ENCODE assay signal across 8 cellular contexts in the genomic region with DNA sequence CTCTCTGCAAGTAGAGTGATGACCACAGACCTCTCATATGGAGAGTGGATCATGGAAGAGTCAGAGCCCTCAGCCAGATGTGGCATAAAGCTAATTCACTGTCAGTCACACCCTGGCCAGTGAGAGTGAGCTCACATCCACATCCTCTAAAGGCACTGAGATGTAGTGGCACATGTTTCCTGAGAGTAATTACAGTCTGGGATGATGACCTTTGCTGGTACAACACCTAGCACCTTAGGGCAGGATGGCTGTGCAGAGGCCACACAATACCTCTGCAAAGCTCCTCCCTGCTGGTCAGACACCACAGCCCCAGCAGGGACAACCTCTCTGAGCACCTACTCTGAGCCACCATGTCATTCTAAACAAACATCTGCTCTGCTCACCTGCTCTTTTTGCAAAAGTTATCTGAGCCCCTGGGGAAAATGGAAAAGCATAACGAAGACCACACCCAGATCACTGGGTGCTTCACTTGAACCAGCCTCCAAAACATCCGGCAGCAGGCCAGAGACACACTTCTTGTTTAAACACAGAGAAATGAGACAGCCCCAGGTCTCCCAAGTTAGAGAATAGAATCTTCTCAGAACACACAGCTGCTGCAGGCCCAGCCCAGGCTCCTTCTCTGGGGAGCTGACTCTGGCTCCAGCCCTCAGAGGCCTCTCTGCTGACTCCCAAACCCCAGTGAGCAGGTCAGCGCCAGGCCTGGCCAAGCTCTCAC. TPM values are rescaled to one million over a fixed set of nuclear protein-coding genes. Genes with fewer than 3 reads are reported as not detected.
A peak's percentile ranks its signal among the peaks of the same experiment; 100 is the strongest.
DNase-seq lines count a peak whose midpoint lies in the region; ATAC-seq, FAIRE-seq and TF ChIP-seq lines count a peak whose summit lies in the region.

No MANE protein-coding gene starts in this region.

- no peaks in the 10 kb centered on the region for H3K36me3 Mint-ChIP-seq in activated CD4-positive, alpha-beta memory T cell treated with anti-CD3 and anti-CD28 coated beads for 36 hours
- no peaks in the 10 kb centered on the region for H3K36me3 Mint-ChIP-seq in natural killer cell

- no peaks in the 10 kb centered on the region for H3K27me3 Mint-ChIP-seq in activated CD4-positive, alpha-beta memory T cell treated with anti-CD3 and anti-CD28 coated beads for 36 hours
- H3K27me3 Mint-ChIP-seq in natural killer cell (ENCODE audit: low read depth in 2 of 2) = no peaks in the 10 kb centered on the region

- H3K9me3 Mint-ChIP-seq in activated CD4-positive, alpha-beta memory T cell treated with anti-CD3 and anti-CD28 coated beads for 36 hours = no peaks in the 10 kb centered on the region
- H3K9me3 Mint-ChIP-seq in natural killer cell = no peaks in the 10 kb centered on the region

- CTCF ChIA-PET in activated CD4-positive, alpha-beta memory T cell treated with anti-CD3 and anti-CD28 coated beads for 36 hours (lab: Charles Lee) = interaction anchor here (1.0 kb wide), 1 partner anchor 14 kb away, joined by 3 read pairs; no protein-coding TSS in a partner anchor

- peak overlapping the region; percentile 65 for H3K27ac Mint-ChIP-seq in activated CD4-positive, alpha-beta memory T cell treated with anti-CD3 and anti-CD28 coated beads for 36 hours
- peak overlapping the region; percentile 14 to 49 for H3K27ac Mint-ChIP-seq in natural killer cell

- peak; percentile 28 for ATAC-seq in GM19351 (IDR thresholded peaks at IDR 0.05; ENCODE audit: unreplicated experiment)
- ATAC-seq in HG03175 (IDR thresholded peaks at IDR 0.05; ENCODE audit: unreplicated experiment) = peak; percentile 42
- ATAC-seq in natural killer cell = peak in 2 of 3 donors; percentile 36 to 46
- no peak for ATAC-seq in HG02840 (IDR thresholded peaks at IDR 0.05; ENCODE audit: low FRiP score, unreplicated experiment)

- POLR2A ChIA-PET in activated CD4-positive, alpha-beta memory T cell treated with anti-CD3 and anti-CD28 coated beads for 36 hours (lab: Charles Lee) = interaction anchor here (2.2 kb wide), 1 partner anchor 44 kb away, joined by 10 read pairs; no protein-coding TSS in a partner anchor

- TF ChIP-seq CTCF in natural killer cell (IDR thresholded peaks at IDR 0.05) = no peak

- intact Hi-C loops in activated CD4-positive, alpha-beta memory T cell treated with anti-CD3 and anti-CD28 coated beads for 36 hours (cut with micrococcal nuclease) = loop anchor here (1.0 kb wide), 1 partner anchor 44 kb away; no protein-coding TSS in a partner anchor
- intact Hi-C loops in natural killer cell (cut with micrococcal nuclease) = no loop called here

- H3K27ac ChIP-seq in substantia nigra (ENCODE audit: low read depth, low read length, poor library complexity, severe bottlenecking) = no peak overlapping the region

- no peak overlapping the region for H3K4me3 Mint-ChIP-seq in activated CD4-positive, alpha-beta memory T cell treated with anti-CD3 and anti-CD28 coated beads for 36 hours
- H3K4me3 Mint-ChIP-seq in natural killer cell = no peak overlapping the region

- DNase-seq in activated CD4-positive, alpha-beta memory T cell treated with anti-CD3 and anti-CD28 coated beads for 36 hours = peak; percentile 60
- DNase-seq in natural killer cell = no peak
- no peak for DNase-seq in substantia nigra (lab: John Stamatoyannopoulos, UW)
- no peak for DNase-seq in RCC 7860 (ENCODE audit: low spot score)
- no peak for DNase-seq in GM19240 (ENCODE audit: insufficient read length, low spot score)

- peaks cover 42% of the 10 kb centered on the region for H3K4me1 Mint-ChIP-seq in activated CD4-positive, alpha-beta memory T cell treated with anti-CD3 and anti-CD28 coated beads for 36 hours (ENCODE audit: low read depth)
- peaks cover 34 to 35% of the 10 kb centered on the region in 2 donors for H3K4me1 Mint-ChIP-seq in natural killer cell

- no peak for FAIRE-seq in RCC 7860 (lab: Jason Lieb, UNC)

RNA-seq across cellular contexts. Expression of gene PITPNM2, which starts 30.3 kb away (rescaled TPM):
- total RNA-seq in activated CD4-positive, alpha-beta memory T cell treated with anti-CD3 and anti-CD28 coated beads for 36 hours = 1 to 10 TPM; 5.9 to 6.5 TPM
- total RNA-seq in natural killer cell = 10 to 100 TPM; 38.9 to 94.6 (median 42.5) TPM

Comparison
In these comparisons a context has a peak if more than half of its experiments do, and no peak if none do; other contexts are left out.
1. RNA of gene PITPNM2, which starts 30.3 kb away (total RNA-seq): 38.9 to 94.6 TPM in natural killer cell; 5.9 to 6.5 TPM in activated CD4-positive, alpha-beta memory T cell treated with anti-CD3 and anti-CD28 coated beads for 36 hours; every median in the first group is over 4 times any median in the second.